Comparison of ENCODE assay signal across 36 cellular contexts in the genomic region with DNA sequence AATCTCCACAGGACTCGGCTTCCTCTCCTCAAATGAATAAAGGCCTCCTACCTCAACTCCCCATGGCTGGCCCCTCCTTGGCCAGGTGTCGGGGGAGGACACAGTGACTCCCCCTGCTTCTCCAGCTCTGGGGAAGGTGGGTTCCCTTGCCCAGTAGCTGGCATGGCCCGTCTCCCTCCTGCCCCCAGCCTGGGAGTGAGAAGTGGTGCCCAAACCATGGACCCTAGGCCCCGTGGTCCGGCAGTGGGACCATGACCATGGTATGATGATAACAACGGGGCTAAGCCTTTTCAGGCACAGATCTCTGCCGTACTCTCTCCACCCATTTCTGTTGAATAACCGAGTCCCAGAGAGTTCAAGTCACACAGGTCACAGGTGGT. TPM values are rescaled to one million over a fixed set of nuclear protein-coding genes. Genes with fewer than 3 reads are reported as not detected.
"Had no signal": no experiment of that assay in that cellular context is flagged by ENCODE, and none has a peak within 500 bp of the region (broad histone marks: within the 10 kb centered on the region; RNA-seq: fewer than 3 reads in every experiment).

No MANE protein-coding gene starts in this region.

- H3K27ac Mint-ChIP-seq: activated B cell treated with CpG ODN at 0.5 μM for 24 hours; activated CD8-positive, alpha-beta T cell treated with anti-CD3 and anti-CD28 coated beads for 36 hours; activated naive CD8-positive, alpha-beta T cell; activated T-helper 1 cell treated with anti-CD3 and anti-CD28 coated beads, Interleukin-12 subunit alpha, Interleukin-12 subunit beta, Interleukin-2, Interleukin-4 antibody, amounts not matched to agents 30 ng/mL and 10 ng/mL and 1 ng/mL, durations not matched to agents 14 hours and 24 hours and 36 hours; activated T-helper 2 cell treated with anti-CD3 and anti-CD28 coated beads, Interferon-gamma antibody, Interleukin-2, Interleukin-4, amounts not matched to agents 10 μg/mL and 5 μg/mL and 100 μg/mL, durations not matched to agents 14 hours and 24 hours and 36 hours; T-helper 17 cell; T-helper 2 cell treated with Interferon-gamma antibody and Interleukin-4, amounts not matched to agents 5 μg/mL and 100 μg/mL, for 36 hours had no signal

- H3K9me3 Mint-ChIP-seq: activated B cell treated with CpG ODN at 0.5 μM for 24 hours; activated CD8-positive, alpha-beta T cell treated with anti-CD3 and anti-CD28 coated beads for 36 hours; activated T-helper 1 cell treated with anti-CD3 and anti-CD28 coated beads, Interleukin-12 subunit alpha, Interleukin-12 subunit beta, Interleukin-2, Interleukin-4 antibody, amounts not matched to agents 30 ng/mL and 10 ng/mL and 1 ng/mL, durations not matched to agents 14 hours and 24 hours and 36 hours; activated T-helper 2 cell treated with anti-CD3 and anti-CD28 coated beads, Interferon-gamma antibody, Interleukin-2, Interleukin-4, amounts not matched to agents 10 μg/mL and 5 μg/mL and 100 μg/mL, durations not matched to agents 14 hours and 24 hours and 36 hours; central memory CD8-positive, alpha-beta T cell; effector memory CD8-positive, alpha-beta T cell; T-helper 2 cell treated with Interferon-gamma antibody and Interleukin-4, amounts not matched to agents 5 μg/mL and 100 μg/mL, for 36 hours had no signal

- H3K36me3 Mint-ChIP-seq: activated naive CD8-positive, alpha-beta T cell had no signal

- H3K9me3 ChIP-seq: esophagus muscularis mucosa, gastrocnemius medialis, heart left ventricle had no signal

- H3K36me3 ChIP-seq: brain microvascular endothelial cell, esophagus muscularis mucosa, gastrocnemius medialis, heart left ventricle, WERI-Rb-1 had no signal

- H3K4me1 ChIP-seq: foreskin keratinocyte had no signal

- DNase-seq: activated B cell treated with CpG ODN at 0.5 μM for 24 hours; activated CD4-positive, alpha-beta T cell treated with anti-CD3 and anti-CD28 coated beads for 48 hours; activated CD4-positive, alpha-beta T cell treated with anti-CD3 and anti-CD28 coated beads, Interleukin-2, amount 50 U/mL, for 1 hour; activated CD4-positive, alpha-beta T cell treated with anti-CD3 and anti-CD28 coated beads, Interleukin-2, amount 50 U/mL, for 48 hours; activated CD8-positive, alpha-beta memory T cell treated with anti-CD3 and anti-CD28 coated beads for 24 hours; activated CD8-positive, alpha-beta T cell treated with anti-CD3 and anti-CD28 coated beads for 36 hours; activated effector memory CD4-positive, alpha-beta T cell treated with anti-CD3 and anti-CD28 coated beads, Interleukin-2, amount 50 U/mL, for 16 hours; activated naive CD4-positive, alpha-beta T cell treated with anti-CD3 and anti-CD28 coated beads, Interleukin-2, amount 50 U/mL, for 16 hours; activated T-cell treated with anti-CD3 and anti-CD28 coated beads, Interleukin-2, amount 50 U/mL, for 48 hours; amniotic stem cell; anterior cingulate cortex; brain microvascular endothelial cell; cortex of kidney; dermis blood vessel endothelial cell; effector CD4-positive, alpha-beta T cell; effector memory CD8-positive, alpha-beta T cell; erythroblast; foreskin keratinocyte; gastrocnemius medialis; heart left ventricle; T-helper 1 cell; T-helper 17 cell; T1000; WERI-Rb-1 had no signal

- H3K27me3 ChIP-seq: brain microvascular endothelial cell, gastrocnemius medialis had no signal

- FAIRE-seq: astrocyte, bronchial epithelial cell, colon had no signal

- H3K4me3 Mint-ChIP-seq: activated B cell treated with CpG ODN at 0.5 μM for 24 hours; activated CD8-positive, alpha-beta T cell treated with anti-CD3 and anti-CD28 coated beads for 36 hours; activated naive CD8-positive, alpha-beta T cell; activated T-helper 1 cell treated with anti-CD3 and anti-CD28 coated beads, Interleukin-12 subunit alpha, Interleukin-12 subunit beta, Interleukin-2, Interleukin-4 antibody, amounts not matched to agents 30 ng/mL and 10 ng/mL and 1 ng/mL, durations not matched to agents 14 hours and 24 hours and 36 hours; central memory CD8-positive, alpha-beta T cell; T-helper 2 cell treated with Interferon-gamma antibody and Interleukin-4, amounts not matched to agents 5 μg/mL and 100 μg/mL, for 36 hours had no signal

- H3K27me3 Mint-ChIP-seq: activated B cell treated with CpG ODN at 0.5 μM for 24 hours; activated naive CD8-positive, alpha-beta T cell; central memory CD8-positive, alpha-beta T cell; effector memory CD8-positive, alpha-beta T cell; T-helper 17 cell had no signal

- H3K27ac ChIP-seq: brain microvascular endothelial cell, esophagus muscularis mucosa, foreskin keratinocyte, gastrocnemius medialis, heart left ventricle, WERI-Rb-1 had no signal

- H3K4me3 ChIP-seq: esophagus muscularis mucosa, gastrocnemius medialis, heart left ventricle had no signal

RNA-seq across cellular contexts. Expression of a gene that starts 11.2 kb away (rescaled TPM):
- total RNA-seq: activated B cell treated with CpG ODN at 0.5 μM for 24 hours; activated CD8-positive, alpha-beta T cell treated with anti-CD3 and anti-CD28 coated beads for 36 hours; activated T-helper 1 cell treated with anti-CD3 and anti-CD28 coated beads, Interleukin-12 subunit alpha, Interleukin-12 subunit beta, Interleukin-2, Interleukin-4 antibody, amounts not matched to agents 30 ng/mL and 10 ng/mL and 1 ng/mL, durations not matched to agents 14 hours and 24 hours and 36 hours; activated T-helper 2 cell treated with anti-CD3 and anti-CD28 coated beads, Interferon-gamma antibody, Interleukin-2, Interleukin-4, amounts not matched to agents 10 μg/mL and 5 μg/mL and 100 μg/mL, durations not matched to agents 14 hours and 24 hours and 36 hours; bronchial epithelial cell; cardiac septum; cerebellum; dermis blood vessel endothelial cell; esophagus muscularis mucosa; gastrocnemius medialis; heart left ventricle; T-helper 17 cell had no signal
- polyA plus RNA-seq: adipose tissue, heart left ventricle had no signal

RNA-seq across cellular contexts. Expression of a gene that starts 31.0 kb away (rescaled TPM):
- total RNA-seq: activated CD8-positive, alpha-beta T cell treated with anti-CD3 and anti-CD28 coated beads for 36 hours; activated T-helper 1 cell treated with anti-CD3 and anti-CD28 coated beads, Interleukin-12 subunit alpha, Interleukin-12 subunit beta, Interleukin-2, Interleukin-4 antibody, amounts not matched to agents 30 ng/mL and 10 ng/mL and 1 ng/mL, durations not matched to agents 14 hours and 24 hours and 36 hours; astrocyte; bronchial epithelial cell; cardiac septum; cerebellum; dermis blood vessel endothelial cell; esophagus muscularis mucosa; foreskin keratinocyte; gastrocnemius medialis; T-helper 17 cell had no signal
- polyA plus RNA-seq: foreskin keratinocyte, heart left ventricle had no signal

RNA-seq across cellular contexts. Expression of a gene that starts 35.6 kb away (rescaled TPM):
- total RNA-seq: dermis blood vessel endothelial cell had no signal

RNA-seq across cellular contexts. Expression of a gene that starts 36.0 kb away (rescaled TPM):
- total RNA-seq: activated B cell treated with CpG ODN at 0.5 μM for 24 hours, astrocyte, bronchial epithelial cell, cardiac septum, cerebellum, dermis blood vessel endothelial cell, foreskin keratinocyte, gastrocnemius medialis had no signal
- polyA plus RNA-seq: adipose tissue, foreskin keratinocyte, heart left ventricle had no signal
